Comparison of ENCODE assay signal across 8 cellular contexts in genomic region chr6:70566751-70567382, GRCh38. TPM values are rescaled to one million over a fixed set of nuclear protein-coding genes. Genes with fewer than 3 reads are reported as not detected.
DNase-seq lines count a peak whose midpoint lies in the region; ATAC-seq and TF ChIP-seq lines count a peak whose summit lies in the region.

Gene SDHAF4, plus strand, starts transcription at chr6:70566930. Its CDS starts 11 bp downstream, at chr6:70566941.

- no peaks in the 10 kb centered on the region for H3K9me3 Mint-ChIP-seq in activated naive CD8-positive, alpha-beta T cell treated with anti-CD3 and anti-CD28 coated beads, Interleukin-2, amount 50 U/mL, for 24 hours

- no peaks in the 10 kb centered on the region for H3K9me3 ChIP-seq in SU-DHL-6 (ENCODE audit: insufficient read depth, low read length)
- peaks cover 1% of the 10 kb centered on the region for H3K9me3 ChIP-seq in trophoblast cell (ENCODE audit: insufficient read depth, low read depth, low read length)
- H3K9me3 ChIP-seq in tibial nerve, result no peaks in the 10 kb centered on the region

- peaks cover 14% of the 10 kb centered on the region for H3K36me3 Mint-ChIP-seq in activated naive CD8-positive, alpha-beta T cell treated with anti-CD3 and anti-CD28 coated beads, Interleukin-2, amount 50 U/mL, for 24 hours (ENCODE audit: low read depth)

- no peak for TF ChIP-seq CTCF in GM12875 (IDR thresholded peaks at IDR 0.05; ENCODE audit: borderline replicate concordance, insufficient read depth, low read depth, low read length)
- TF ChIP-seq CTCF in SU-DHL-6 (IDR thresholded peaks at IDR 0.05; ENCODE audit: insufficient read depth, low read length, poor library complexity, severe bottlenecking), result no peak
- TF ChIP-seq CTCF in tibial nerve (IDR thresholded peaks at IDR 0.05), result peak in 2 of 5 experiments; percentile 11 to 26

- peaks cover 4% of the 10 kb centered on the region for H3K36me3 ChIP-seq in SU-DHL-6 (ENCODE audit: low read length)
- peaks cover 0 to 1% of the 10 kb centered on the region in 2 experiments for H3K36me3 ChIP-seq in trophoblast cell (ENCODE audit: control insufficient read depth in 1 of 2, insufficient read depth in 2 of 2, low read length in 2 of 2)
- H3K36me3 ChIP-seq in tibial nerve, result peaks cover 0 to 20% (median 0%) of the 10 kb centered on the region in 3 donors

- peaks cover 18% of the 10 kb centered on the region for H3K4me1 Mint-ChIP-seq in activated naive CD8-positive, alpha-beta T cell treated with anti-CD3 and anti-CD28 coated beads, Interleukin-2, amount 50 U/mL, for 24 hours

- DNase-seq in NCI-H1417 (lab: John Stamatoyannopoulos, UW) (peak; percentile 89 to 96 (median 91)), cardiac septum (ENCODE audit: low spot score) (peak; percentile 97), trophoblast cell (peak; percentile 89 to 97), tibial nerve (ENCODE audit: low spot score in 2 of 2) (peak; percentile 86 to 89)
- peak; percentile 95 for DNase-seq in activated naive CD8-positive, alpha-beta T cell treated with anti-CD3 and anti-CD28 coated beads, Interleukin-2, amount 50 U/mL, for 24 hours

- TF ChIP-seq EP300 in tibial nerve (IDR thresholded peaks at IDR 0.05), result peak in 1 of 2 donors; percentile 91

- H3K27me3 ChIP-seq in SU-DHL-6 (ENCODE audit: low read length) (no peaks in the 10 kb centered on the region), trophoblast cell (ENCODE audit: insufficient read depth, low read length) (no peaks in the 10 kb centered on the region), tibial nerve (no peaks in the 10 kb centered on the region)

- H3K27me3 Mint-ChIP-seq in activated naive CD8-positive, alpha-beta T cell treated with anti-CD3 and anti-CD28 coated beads, Interleukin-2, amount 50 U/mL, for 24 hours, result no peaks in the 10 kb centered on the region

- no peaks in the 10 kb centered on the region for H3K9me2 ChIP-seq in SU-DHL-6 (replicated peaks; ENCODE audit: insufficient read depth, low read length)

- TF ChIP-seq POLR2A in tibial nerve (IDR thresholded peaks at IDR 0.05), result peak; percentile 32 to 68

- peak within 1 kb of the TSS; percentile 87 for H3K4me3 Mint-ChIP-seq in activated naive CD8-positive, alpha-beta T cell treated with anti-CD3 and anti-CD28 coated beads, Interleukin-2, amount 50 U/mL, for 24 hours

- no peaks in the 10 kb centered on the region for H4K20me1 ChIP-seq in SU-DHL-6 (ENCODE audit: low read depth, low read length)

- H3K27ac Mint-ChIP-seq in activated naive CD8-positive, alpha-beta T cell treated with anti-CD3 and anti-CD28 coated beads, Interleukin-2, amount 50 U/mL, for 24 hours, result peak within 1 kb of the TSS; percentile 85

- H3K27ac ChIP-seq in SU-DHL-6 (ENCODE audit: low read depth, low read length), result peak within 1 kb of the TSS; percentile 52
- H3K27ac ChIP-seq in trophoblast cell (ENCODE audit: low read depth, low read length), result peak within 1 kb of the TSS; percentile 29
- H3K27ac ChIP-seq in tibial nerve, result peak within 1 kb of the TSS; percentile 86 to 92 (median 90)

- no CpG with 5 or more reads among the region's 49 CpGs for WGBS in trophoblast cell (ENCODE audit: extremely low coverage, insufficient coverage, insufficient read length)
- WGBS in tibial nerve, 2 donors, result 1% methylated on average over 37 to 48 of the region's 49 CpGs

- H3K9ac ChIP-seq in SU-DHL-6 (ENCODE audit: low read length) (peak within 1 kb of the TSS; percentile 93), trophoblast cell (ENCODE audit: low read length) (peak within 1 kb of the TSS; percentile 90)

- peak within 1 kb of the TSS; percentile 62 for H2BK120ac ChIP-seq in trophoblast cell (ENCODE audit: insufficient read depth, low read length, poor library complexity)

- intact Hi-C loops in cardiac septum (cut with DNase I), result loop anchor here (5.0 kb wide), 1 partner anchor 100 kb away; the partner anchor contains the start of gene SMAP1

- peak; percentile 99 for ATAC-seq in HG02763 (IDR thresholded peaks at IDR 0.05; ENCODE audit: unreplicated experiment)
- peak; percentile 99 for ATAC-seq in activated naive CD8-positive, alpha-beta T cell treated with anti-CD3 and anti-CD28 coated beads, Interleukin-2, amount 50 U/mL, for 24 hours

- H3K79me2 ChIP-seq in SU-DHL-6 (ENCODE audit: insufficient read depth, low read length) (peaks cover 7% of the 10 kb centered on the region), trophoblast cell (ENCODE audit: control insufficient read depth, insufficient read depth, low read length, poor library complexity) (peaks cover 4% of the 10 kb centered on the region)

- H4K12ac ChIP-seq in trophoblast cell (ENCODE audit: low read depth, low read length), result peak within 1 kb of the TSS; percentile 97

- H3K79me1 ChIP-seq in trophoblast cell (ENCODE audit: low read length), result peaks cover 5% of the 10 kb centered on the region

- peak within 1 kb of the TSS; percentile 99 for H3K4me2 ChIP-seq in SU-DHL-6 (ENCODE audit: low read depth, low read length, poor library complexity, severe bottlenecking)
- H3K4me2 ChIP-seq in trophoblast cell (ENCODE audit: low read length), result peak within 1 kb of the TSS; percentile 88

- H3K23ac ChIP-seq in trophoblast cell (ENCODE audit: low read length), result no peak within 1 kb of the TSS

- H2BK12ac ChIP-seq in trophoblast cell (ENCODE audit: low read length), result no peak within 1 kb of the TSS

- peak within 1 kb of the TSS; percentile 97 for H3K4ac ChIP-seq in trophoblast cell (ENCODE audit: low read depth, low read length)

- peak within 1 kb of the TSS; percentile 98 for H4K8ac ChIP-seq in trophoblast cell (ENCODE audit: low read depth, low read length)

- H3K18ac ChIP-seq in trophoblast cell (ENCODE audit: low read length), result peak within 1 kb of the TSS; percentile 93

- H3K4me1 ChIP-seq in trophoblast cell (ENCODE audit: control insufficient read depth in 1 of 2, insufficient read depth in 2 of 2, low read length in 2 of 2) (peaks cover 0 to 2% of the 10 kb centered on the region in 2 experiments), tibial nerve (peaks cover 0 to 17% (median 3%) of the 10 kb centered on the region in 4 donors)

- peak within 1 kb of the TSS; percentile 86 for H4K91ac ChIP-seq in trophoblast cell (ENCODE audit: low read depth, low read length)

- H2AK5ac ChIP-seq in trophoblast cell (ENCODE audit: low read length), result no peak within 1 kb of the TSS

- H3K14ac ChIP-seq in trophoblast cell (ENCODE audit: low read length), result peak within 1 kb of the TSS; percentile 99

- H3K4me3 ChIP-seq in GM12875 (ENCODE audit: low read depth, low read length), result peak within 1 kb of the TSS; percentile 84
- H3K4me3 ChIP-seq in SU-DHL-6 (ENCODE audit: insufficient read depth, low read length, poor library complexity, severe bottlenecking), result peak within 1 kb of the TSS; percentile 92
- H3K4me3 ChIP-seq in trophoblast cell (ENCODE audit: low read depth, low read length), result peak within 1 kb of the TSS; percentile 96
- peak within 1 kb of the TSS; percentile 72 to 88 (median 80) for H3K4me3 ChIP-seq in tibial nerve

- H3F3A ChIP-seq in SU-DHL-6 (ENCODE audit: insufficient read depth), result peaks cover 10% of the 10 kb centered on the region; the same call in 1 of the 2 replicates

- peak within 1 kb of the TSS; percentile 53 for H2BK5ac ChIP-seq in trophoblast cell (ENCODE audit: low read depth, low read length, poor library complexity)

- H2AFZ ChIP-seq in SU-DHL-6 (ENCODE audit: low read depth, low read length, severe bottlenecking) (peak within 1 kb of the TSS; percentile 98), trophoblast cell (ENCODE audit: insufficient read depth, low read length, poor library complexity) (peak within 1 kb of the TSS; percentile 97)

RNA-seq across cellular contexts. Expression of gene SDHAF4, which starts in this region (rescaled TPM):
- 14.7 TPM for total RNA-seq in cardiac septum
- 15.2 and 16.5 TPM in 2 replicates for polyA plus RNA-seq in trophoblast cell (2013)
- total RNA-seq in tibial nerve, result 10 to 100 TPM in 3 of 4 donors, 1 to 10 TPM in 1; 9.6 to 15.3 (median 13.1) TPM

Comparison
In these comparisons a context has a peak if more than half of its experiments do, and no peak if none do; other contexts are left out.
1. Peak in every context shown above with its lines: DNase-seq, ATAC-seq, H3K4me3 ChIP-seq and H3K27ac ChIP-seq.
2. H3K27ac ChIP-seq: peak in every context shown above with its lines; median percentile 90 in tibial nerve; 52 in SU-DHL-6; 29 in trophoblast cell.